Comparison of ENCODE assay signal across 31 cellular contexts in genomic region chr1:179929955-179930798, GRCh38. TPM values are rescaled to one million over a fixed set of nuclear protein-coding genes. Genes with fewer than 3 reads are reported as not detected.
DNase-seq lines count a peak whose midpoint lies in the region; ATAC-seq, FAIRE-seq and TF ChIP-seq lines count a peak whose summit lies in the region.
"Had no signal": no experiment of that assay in that cellular context is flagged by ENCODE, and none has a peak within 500 bp of the region (broad histone marks: within the 10 kb centered on the region; RNA-seq: fewer than 3 reads in every experiment).

No MANE protein-coding gene starts in this region.

- H3K4me2 ChIP-seq in GM12878 (ENCODE audit: control insufficient read depth, insufficient read depth), result no peak overlapping the region

- H3K27me3 ChIP-seq in GM12878 (replicated peaks in 1 of 2; ENCODE audit: control insufficient read depth in 2 of 2, insufficient read depth in 2 of 2, low read length in 1 of 2), result no peaks in the 10 kb centered on the region
- H3K27me3 ChIP-seq in psoas muscle (ENCODE audit: insufficient read depth in 3 of 3, low read length in 2 of 3), result no peaks in the 10 kb centered on the region
- H3K27me3 ChIP-seq: adrenal gland, breast epithelium had no signal

- no peak for FAIRE-seq in GM12878 (lab: Jason Lieb, UNC)
- FAIRE-seq: A204.1, GM12891, kidney, urothelium cell line had no signal

- H3K4me1 Mint-ChIP-seq in mesothelial cell of epicardium, result peaks cover 14% of the 10 kb centered on the region
- no peaks in the 10 kb centered on the region for H3K4me1 Mint-ChIP-seq in stimulated activated memory B cell treated with anti-CD40 and anti-IgM and Interleukin-4, amounts not matched to agents 10 μg/mL and 1 μg/mL and 100 μg/mL, for 72 hours
- H3K4me1 Mint-ChIP-seq: stimulated activated effector memory CD8-positive, alpha-beta T cell treated with anti-CD3 and anti-CD28 coated beads, Interleukin-12 subunit alpha, Interleukin-12 subunit beta, amount 100 ng/mL, for 72 hours; WTC11 had no signal

- H3K9me3 ChIP-seq in GM12878 (replicated peaks; ENCODE audit: control insufficient read depth, insufficient read depth, low read length) (no peaks in the 10 kb centered on the region), psoas muscle (no peaks in the 10 kb centered on the region)
- H3K9me3 ChIP-seq: adrenal gland, breast epithelium, lower lobe of right lung had no signal

- BruUV-seq in GM12878 (replicated peaks; lab: Mats Ljungman, UMichigan), result no TSS peak

- in situ Hi-C loops in GM12878 (cut with MboI), result no loop called here

- no peak for TF ChIP-seq POLR2A in GM12878 (IDR thresholded peaks at IDR 0.05; ENCODE audit: low read depth, low read length)

- TF ChIP-seq RAD21 in GM12878 (IDR thresholded peaks at IDR 0.05; ENCODE audit: insufficient read depth, low read depth, low read length), result no peak

- TF ChIP-seq CTCF in 22Rv1 (IDR thresholded peaks at IDR 0.05) (no peak), GM12878 (IDR thresholded peaks at IDR 0.05 in 2 of 3, conservative IDR thresholded peaks at IDR 0.05 in 1 of 3; ENCODE audit: control insufficient read depth in 2 of 3, extremely low read depth in 1 of 3, insufficient read depth in 1 of 3, low read depth in 3 of 3, low read length in 3 of 3) (no peak), mesothelial cell of epicardium (IDR thresholded peaks at IDR 0.05; ENCODE audit: unreplicated experiment) (no peak), psoas muscle (IDR thresholded peaks at IDR 0.05) (no peak)

- RAD21 ChIA-PET in GM12878 (lab: Charles Lee; ENCODE audit: unreplicated experiment), result interaction anchor here (0.5 to 0.7 kb wide), 2 partner anchors 57 to 1865 kb away, joined by 3 read pairs; no protein-coding TSS in a partner anchor

- intact Hi-C loops in GM12878 (cut with micrococcal nuclease; ENCODE audit: unreplicated experiment) (no loop called here), Right ventricle myocardium superior (cut with DNase I) (no loop called here), psoas muscle (cut with DNase I) (no loop called here)

- H2AFZ ChIP-seq in GM12878 (ENCODE audit: control insufficient read depth, low read depth, low read length), result no peak overlapping the region; the same call in 1 of the 2 replicates

- DNase-seq in MV-4-11 (lab: John Stamatoyannopoulos, UW), result peak; percentile 49
- DNase-seq in GM12878 (ENCODE audit: low read depth, low spot score), result no peak
- no peak for DNase-seq in mesothelial cell of epicardium (ENCODE audit: low spot score in 2 of 2, unreplicated experiment in 2 of 2)
- DNase-seq in Right ventricle myocardium superior, result no peak
- DNase-seq in psoas muscle, result no peak
- DNase-seq: activated CD4-positive, alpha-beta T cell treated with anti-CD3 and anti-CD28 coated beads, Interleukin-2, amount 50 U/mL, for 1 hour; activated naive CD4-positive, alpha-beta T cell treated with anti-CD3 and anti-CD28 coated beads for 36 hours; adrenal gland; CD4-positive, alpha-beta T cell; EL; H7; KBM-7; kidney; lower lobe of right lung; NCI-H1417 treated with DMSO at 0.1 percent for 48 hours; NCI-H2081 treated with DMSO at 0.1 percent for 48 hours; right cardiac atrium; stimulated activated CD4-positive, alpha-beta T cell treated with anti-CD3 and anti-CD28 coated beads, Interleukin-12 subunit alpha, Interleukin-12 subunit beta, amount 100 ng/mL, for 4 hours; stimulated activated CD4-positive, alpha-beta T cell treated with anti-CD3 and anti-CD28 coated beads, Interleukin-4, amount 100 ng/mL, for 1 hour had no signal

- H3K4me1 ChIP-seq in GM12878 (ENCODE audit: control insufficient read depth, insufficient read depth, low read length) (no peaks in the 10 kb centered on the region), psoas muscle (no peaks in the 10 kb centered on the region)
- H3K4me1 ChIP-seq: breast epithelium, lower lobe of right lung had no signal

- H3K9me3 Mint-ChIP-seq in mesothelial cell of epicardium, result no peaks in the 10 kb centered on the region
- no peaks in the 10 kb centered on the region for H3K9me3 Mint-ChIP-seq in stimulated activated memory B cell treated with anti-CD40 and anti-IgM and Interleukin-4, amounts not matched to agents 10 μg/mL and 1 μg/mL and 100 μg/mL, for 72 hours
- H3K9me3 Mint-ChIP-seq: activated naive CD4-positive, alpha-beta T cell treated with anti-CD3 and anti-CD28 coated beads for 36 hours; activated T-helper 1 cell treated with anti-CD3 and anti-CD28 coated beads, Interleukin-12 subunit alpha, Interleukin-12 subunit beta, Interleukin-2, Interleukin-4 antibody, amounts not matched to agents 30 ng/mL and 10 ng/mL and 1 ng/mL, durations not matched to agents 14 hours and 24 hours and 36 hours; CD4-positive, alpha-beta T cell; nephron; stimulated activated effector memory CD8-positive, alpha-beta T cell treated with anti-CD3 and anti-CD28 coated beads, Interleukin-12 subunit alpha, Interleukin-12 subunit beta, amount 100 ng/mL, for 72 hours; WTC11 had no signal

- H3K27ac ChIP-seq in 22Rv1 (peak overlapping the region; percentile 74), GM12878 (ENCODE audit: control insufficient read depth, insufficient read depth) (no peak overlapping the region), psoas muscle (no peak overlapping the region)
- H3K27ac ChIP-seq: breast epithelium, lower lobe of right lung, RWPE1 had no signal

- H3K4me3 Mint-ChIP-seq in mesothelial cell of epicardium, result no peak overlapping the region
- H3K4me3 Mint-ChIP-seq in stimulated activated memory B cell treated with anti-CD40 and anti-IgM and Interleukin-4, amounts not matched to agents 10 μg/mL and 1 μg/mL and 100 μg/mL, for 72 hours, result no peak overlapping the region
- H3K4me3 Mint-ChIP-seq: activated naive CD4-positive, alpha-beta T cell treated with anti-CD3 and anti-CD28 coated beads for 36 hours; activated T-helper 1 cell treated with anti-CD3 and anti-CD28 coated beads, Interleukin-12 subunit alpha, Interleukin-12 subunit beta, Interleukin-2, Interleukin-4 antibody, amounts not matched to agents 30 ng/mL and 10 ng/mL and 1 ng/mL, durations not matched to agents 14 hours and 24 hours and 36 hours; CD4-positive, alpha-beta T cell; nephron; stimulated activated effector memory CD8-positive, alpha-beta T cell treated with anti-CD3 and anti-CD28 coated beads, Interleukin-12 subunit alpha, Interleukin-12 subunit beta, amount 100 ng/mL, for 72 hours; WTC11 had no signal

- H3K36me3 ChIP-seq in GM12878 (ENCODE audit: control insufficient read depth in 2 of 2, insufficient read depth in 2 of 2, low read length in 1 of 2), result no peaks in the 10 kb centered on the region
- H3K36me3 ChIP-seq in psoas muscle (ENCODE audit: insufficient read depth in 1 of 2, low read depth in 1 of 2), result no peaks in the 10 kb centered on the region
- H3K36me3 ChIP-seq: adrenal gland, breast epithelium, lower lobe of right lung had no signal

- ATAC-seq in GM12878 (no peak), Right ventricle myocardium superior (ENCODE audit: poor library complexity) (no peak), psoas muscle (no peak), HG03439 (IDR thresholded peaks at IDR 0.05; ENCODE audit: unreplicated experiment) (no peak)
- ATAC-seq in stimulated activated memory B cell treated with anti-CD40 and anti-IgM and Interleukin-4, amounts not matched to agents 10 μg/mL and 1 μg/mL and 100 μg/mL, for 72 hours, result no peak
- ATAC-seq: right cardiac atrium; stimulated activated effector memory CD8-positive, alpha-beta T cell treated with anti-CD3 and anti-CD28 coated beads, Interleukin-12 subunit alpha, Interleukin-12 subunit beta, amount 100 ng/mL, for 72 hours; WTC11 had no signal

- no peaks in the 10 kb centered on the region for H4K20me1 ChIP-seq in GM12878 (ENCODE audit: control insufficient read depth, insufficient read depth)

- H3K27me3 Mint-ChIP-seq in mesothelial cell of epicardium (ENCODE audit: low read depth), result no peaks in the 10 kb centered on the region
- H3K27me3 Mint-ChIP-seq in stimulated activated memory B cell treated with anti-CD40 and anti-IgM and Interleukin-4, amounts not matched to agents 10 μg/mL and 1 μg/mL and 100 μg/mL, for 72 hours, result no peaks in the 10 kb centered on the region

- no peaks in the 10 kb centered on the region for H3K79me2 ChIP-seq in GM12878 (ENCODE audit: control insufficient read depth, insufficient read depth, low read length)

- TF ChIP-seq EP300 in GM12878 (IDR thresholded peaks at IDR 0.05; ENCODE audit: borderline replicate concordance in 1 of 2, control insufficient read depth in 1 of 2, low read depth in 2 of 2, low read length in 2 of 2), result no peak

- no peak overlapping the region for H3K9ac ChIP-seq in GM12878 (ENCODE audit: control insufficient read depth, insufficient read depth, low read length)

- H3K4me3 ChIP-seq in GM12878 (no peak overlapping the region), psoas muscle (no peak overlapping the region)
- H3K4me3 ChIP-seq: adrenal gland, breast epithelium, lower lobe of right lung had no signal

- CTCF ChIA-PET in GM12878 (lab: Yijun Ruan, JAX), result interaction anchor here (0.6 to 1.6 kb wide), 4 partner anchors 24 to 917 kb away, joined by 3 to 8 read pairs (median 4); partner anchors contain the start of gene CEP350

- POLR2A ChIA-PET in GM12878 (lab: Charles Lee), result interaction anchor here (1.1 kb wide), 1 partner anchor 21 kb away, joined by 3 read pairs; no protein-coding TSS in a partner anchor

- H3K36me3 Mint-ChIP-seq in mesothelial cell of epicardium, result no peaks in the 10 kb centered on the region
- no peaks in the 10 kb centered on the region for H3K36me3 Mint-ChIP-seq in stimulated activated memory B cell treated with anti-CD40 and anti-IgM and Interleukin-4, amounts not matched to agents 10 μg/mL and 1 μg/mL and 100 μg/mL, for 72 hours
- H3K36me3 Mint-ChIP-seq: stimulated activated effector memory CD8-positive, alpha-beta T cell treated with anti-CD3 and anti-CD28 coated beads, Interleukin-12 subunit alpha, Interleukin-12 subunit beta, amount 100 ng/mL, for 72 hours; WTC11 had no signal

- SMC1A ChIA-PET in GM12878 (lab: Charles Lee; ENCODE audit: uncharacterized antibody, unreplicated experiment), result interaction anchor here (1.1 to 2.2 kb wide), 4 partner anchors 17 to 227 kb away, joined by 3 to 6 read pairs (median 5); no protein-coding TSS in a partner anchor

- 20% methylated on average over 2 of the region's 2 CpGs for WGBS in GM12878 (ENCODE audit: insufficient coverage, insufficient replicate concordance, low lambda C conversion rate, missing lambda C conversion rate)
- 49 to 56% (median 54%) methylated on average over 2 of the region's 2 CpGs for WGBS in psoas muscle, 3 donors

- H3K27ac Mint-ChIP-seq in mesothelial cell of epicardium, result peak overlapping the region; percentile 43
- H3K27ac Mint-ChIP-seq in stimulated activated memory B cell treated with anti-CD40 and anti-IgM and Interleukin-4, amounts not matched to agents 10 μg/mL and 1 μg/mL and 100 μg/mL, for 72 hours, result no peak overlapping the region
- H3K27ac Mint-ChIP-seq: activated naive CD4-positive, alpha-beta T cell treated with anti-CD3 and anti-CD28 coated beads for 36 hours; activated T-helper 1 cell treated with anti-CD3 and anti-CD28 coated beads, Interleukin-12 subunit alpha, Interleukin-12 subunit beta, Interleukin-2, Interleukin-4 antibody, amounts not matched to agents 30 ng/mL and 10 ng/mL and 1 ng/mL, durations not matched to agents 14 hours and 24 hours and 36 hours; CD4-positive, alpha-beta T cell; nephron; stimulated activated effector memory CD8-positive, alpha-beta T cell treated with anti-CD3 and anti-CD28 coated beads, Interleukin-12 subunit alpha, Interleukin-12 subunit beta, amount 100 ng/mL, for 72 hours; WTC11 had no signal

RNA-seq across cellular contexts. Expression of gene CEP350, which starts 24.4 kb away (rescaled TPM):
- 137 and 158 TPM in 2 replicates for total RNA-seq in GM12878 (2013; cell fraction: nucleolus; rRNA removed)
- total RNA-seq in GM12878 (2014; rRNA removed) (33.6 and 37.3 TPM in 2 replicates), GM12878 (2014; rRNA removed; fragmentation: Illumina TruSeq; extraction: Trizol) (46.0 and 47.9 TPM in 2 replicates), GM12878 (2021) (30.3 and 32.7 TPM in 2 replicates), mesothelial cell of epicardium (54.6 to 58.0 TPM (median 55.1 TPM) in 3 replicates), Right ventricle myocardium superior (27.2 TPM), psoas muscle (10 to 100 TPM; 52.8 to 65.3 (median 61.0) TPM)
- polyA plus RNA-seq in GM12878 (2011; ENCODE audit: low read depth), result 9.8 TPM
- polyA plus RNA-seq in GM12878 (2011; rRNA removed) (21.0 and 34.6 TPM in 2 replicates), GM12878 (2014; fragmentation: Illumina TruSeq; extraction: Trizol) (25.9 and 28.1 TPM in 2 replicates), GM12878 (2014; fragmentation: Nextera tagmentation; extraction: Ambion mirVana) (1 to 10 TPM; 5.2 to 6.7 TPM), GM12878 (2014; rRNA removed) (9.7 and 12.5 TPM in 2 replicates), GM12878 (2016; fragmentation: Nextera tagmentation; extraction: Ambion mirVana) (10 to 100 TPM; 21.4 to 24.9 TPM), psoas muscle (10 to 100 TPM in 2 of 3 donors, 1 to 10 TPM in 1; 5.1 to 33.9 (median 11.1) TPM)
- polyA plus RNA-seq in GM12878 (2011; cell fraction: cytosol; rRNA removed), result 9.4 and 9.9 TPM in 2 replicates
- polyA plus RNA-seq in GM12878 (2011; cell fraction: nucleus; rRNA removed), result 18.9 and 22.7 TPM in 2 replicates
- 13.1 and 17.2 TPM in 2 replicates for polyA plus RNA-seq in GM12878 (2012)
- polyA minus RNA-seq in GM12878 (2011; rRNA and poly(A)+ RNA removed), result 45.8 and 53.3 TPM in 2 replicates
- polyA minus RNA-seq in GM12878 (2011; cell fraction: cytosol; rRNA and poly(A)+ RNA removed), result 24.7 and 30.3 TPM in 2 replicates
- 32.4 and 53.1 TPM in 2 replicates for polyA minus RNA-seq in GM12878 (2011; cell fraction: nucleus; rRNA and poly(A)+ RNA removed)

RNA-seq across cellular contexts. Expression of gene TOR1AIP1, which starts 48.1 kb away (rescaled TPM):
- total RNA-seq in GM12878 (2013; cell fraction: nucleolus; rRNA removed), result 38.7 and 39.1 TPM in 2 replicates
- total RNA-seq in GM12878 (2014; rRNA removed) (22.4 and 24.7 TPM in 2 replicates), GM12878 (2014; rRNA removed; fragmentation: Illumina TruSeq; extraction: Trizol) (27.3 and 30.8 TPM in 2 replicates), GM12878 (2021) (17.3 and 19.5 TPM in 2 replicates), mesothelial cell of epicardium (20.3 to 23.3 TPM (median 23.2 TPM) in 3 replicates), Right ventricle myocardium superior (35.3 TPM), psoas muscle (10 to 100 TPM; 35.1 to 59.6 (median 53.3) TPM)
- polyA plus RNA-seq in GM12878 (2011; ENCODE audit: low read depth), result 13.2 TPM
- polyA plus RNA-seq in GM12878 (2011; rRNA removed) (29.3 and 40.3 TPM in 2 replicates), GM12878 (2014; fragmentation: Illumina TruSeq; extraction: Trizol) (33.6 and 36.6 TPM in 2 replicates), GM12878 (2014; fragmentation: Nextera tagmentation; extraction: Ambion mirVana) (10 to 100 TPM; 16.4 to 19.0 TPM), GM12878 (2014; rRNA removed) (13.3 and 14.8 TPM in 2 replicates), GM12878 (2016; fragmentation: Nextera tagmentation; extraction: Ambion mirVana) (10 to 100 TPM; 32.9 to 36.0 TPM), psoas muscle (10 to 100 TPM; 15.5 to 33.4 (median 30.8) TPM)
- 15.0 and 17.9 TPM in 2 replicates for polyA plus RNA-seq in GM12878 (2011; cell fraction: cytosol; rRNA removed)
- polyA plus RNA-seq in GM12878 (2011; cell fraction: nucleus; rRNA removed), result 6.3 and 6.7 TPM in 2 replicates
- polyA plus RNA-seq in GM12878 (2012), result 16.2 and 18.0 TPM in 2 replicates
- 29.4 and 39.4 TPM in 2 replicates for polyA minus RNA-seq in GM12878 (2011; rRNA and poly(A)+ RNA removed)
- polyA minus RNA-seq in GM12878 (2011; cell fraction: cytosol; rRNA and poly(A)+ RNA removed), result 8.7 and 14.0 TPM in 2 replicates
- polyA minus RNA-seq in GM12878 (2011; cell fraction: nucleus; rRNA and poly(A)+ RNA removed), result 12.3 and 16.1 TPM in 2 replicates

RNA-seq across cellular contexts. Expression of gene TOR1AIP2, which starts 52.6 kb away (rescaled TPM):
- 92.8 and 93.7 TPM in 2 replicates for total RNA-seq in GM12878 (2013; cell fraction: nucleolus; rRNA removed)
- total RNA-seq in GM12878 (2014; rRNA removed) (26.4 and 30.3 TPM in 2 replicates), GM12878 (2014; rRNA removed; fragmentation: Illumina TruSeq; extraction: Trizol) (35.9 and 38.9 TPM in 2 replicates), GM12878 (2021) (35.2 and 38.4 TPM in 2 replicates), mesothelial cell of epicardium (82.5 to 85.5 TPM (median 84.4 TPM) in 3 replicates), Right ventricle myocardium superior (42.8 TPM), psoas muscle (10 to 100 TPM; 56.4 to 98.3 (median 67.5) TPM)
- 7.7 TPM for polyA plus RNA-seq in GM12878 (2011; ENCODE audit: low read depth)
- polyA plus RNA-seq in GM12878 (2011; rRNA removed) (23.6 and 28.4 TPM in 2 replicates), GM12878 (2014; fragmentation: Illumina TruSeq; extraction: Trizol) (14.6 and 18.8 TPM in 2 replicates), GM12878 (2014; fragmentation: Nextera tagmentation; extraction: Ambion mirVana) (10 to 100 TPM in 1 of 2 experiments, 1 to 10 TPM in 1; 5.3 to 13.1 TPM), GM12878 (2014; rRNA removed) (12.9 and 14.3 TPM in 2 replicates), GM12878 (2016; fragmentation: Nextera tagmentation; extraction: Ambion mirVana) (10 to 100 TPM; 14.3 to 16.2 TPM), psoas muscle (10 to 100 TPM; 10.9 to 57.2 (median 27.3) TPM)
- 8.1 and 10.1 TPM in 2 replicates for polyA plus RNA-seq in GM12878 (2011; cell fraction: cytosol; rRNA removed)
- 7.9 and 10.3 TPM in 2 replicates for polyA plus RNA-seq in GM12878 (2011; cell fraction: nucleus; rRNA removed)
- 9.7 and 10.6 TPM in 2 replicates for polyA plus RNA-seq in GM12878 (2012)
- 38.8 and 47.3 TPM in 2 replicates for polyA minus RNA-seq in GM12878 (2011; rRNA and poly(A)+ RNA removed)
- polyA minus RNA-seq in GM12878 (2011; cell fraction: cytosol; rRNA and poly(A)+ RNA removed), result 14.6 and 21.9 TPM in 2 replicates
- 18.4 and 30.1 TPM in 2 replicates for polyA minus RNA-seq in GM12878 (2011; cell fraction: nucleus; rRNA and poly(A)+ RNA removed)
